ENCODE assay signal across 1 cellular context in the genomic region with DNA sequence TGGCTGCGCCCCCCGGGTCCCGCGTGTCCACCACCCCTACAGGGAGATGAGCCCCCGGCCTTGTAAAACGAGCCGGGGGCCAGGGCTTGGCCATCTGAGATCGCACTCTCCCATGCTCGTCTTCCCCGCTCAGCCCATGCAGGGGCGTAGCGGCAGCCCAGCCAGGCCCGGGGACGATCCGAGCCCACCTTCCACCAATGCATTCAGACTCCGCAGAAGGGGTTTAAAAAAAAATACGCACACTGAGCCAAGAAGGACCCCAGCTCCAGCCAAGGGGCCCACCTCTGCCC.
TF ChIP-seq lines count a peak whose summit lies in the region.

No MANE protein-coding gene starts in this region.

TF ChIP-seq in HepG2, 621 proteins besides CTCF, POLR2A, EP300 and RAD21 (continued from another document):
- TF ChIP-seq, protein P1, sequence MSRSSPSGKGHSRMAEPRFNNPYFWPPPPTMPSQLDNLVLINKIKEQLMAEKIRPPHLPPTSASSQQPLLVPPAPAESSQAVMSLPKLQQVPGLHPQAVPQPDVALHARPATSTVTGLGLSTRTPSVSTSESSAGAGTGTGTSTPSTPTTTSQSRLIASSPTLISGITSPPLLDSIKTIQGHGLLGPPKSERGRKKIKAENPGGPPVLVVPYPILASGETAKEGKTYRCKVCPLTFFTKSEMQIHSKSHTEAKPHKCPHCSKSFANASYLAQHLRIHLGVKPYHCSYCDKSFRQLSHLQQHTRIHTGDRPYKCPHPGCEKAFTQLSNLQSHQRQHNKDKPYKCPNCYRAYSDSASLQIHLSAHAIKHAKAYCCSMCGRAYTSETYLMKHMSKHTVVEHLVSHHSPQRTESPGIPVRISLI (CRISPR knock-in tag; IDR thresholded peaks at IDR 0.05; ENCODE audit: borderline replicate concordance), result no peak
- TF ChIP-seq ETV6 (CRISPR knock-in tag; conservative IDR thresholded peaks at IDR 0.05), result 0 out of 2 replicates have a peak, but pooled peaks have one; percentile 27
- no peak for TF ChIP-seq PHF5A (CRISPR knock-in tag; IDR thresholded peaks at IDR 0.05; ENCODE audit: low read depth, unreplicated experiment)
- no peak for TF ChIP-seq ZNF674 (CRISPR knock-in tag; IDR thresholded peaks at IDR 0.05; ENCODE audit: low read depth)
- TF ChIP-seq ZBTB20 (CRISPR knock-in tag; IDR thresholded peaks at IDR 0.05; ENCODE audit: borderline replicate concordance, low read depth), result no peak; the same call in 1 of the 2 replicates
- TF ChIP-seq AGO2 (optimal IDR thresholded peaks at IDR 0.05; ENCODE audit: low read depth, low read length), result peak; percentile 79
- TF ChIP-seq SIN3B (IDR thresholded peaks at IDR 0.05; ENCODE audit: low read length), result no peak
- TF ChIP-seq UBTF (CRISPR knock-in tag; IDR thresholded peaks at IDR 0.05), result no peak; the same call in 1 of the 2 replicates
- peak; percentile 70 for TF ChIP-seq ZNF687 (CRISPR knock-in tag; IDR thresholded peaks at IDR 0.05)
- 0 out of 2 replicates have a peak, but pooled peaks have one; percentile 10 for TF ChIP-seq ZMAT3 (CRISPR knock-in tag; conservative IDR thresholded peaks at IDR 0.05)
- TF ChIP-seq MTA1 (CRISPR knock-in tag; IDR thresholded peaks at IDR 0.05; ENCODE audit: borderline replicate concordance), result peak; percentile 88; the same call in 1 of the 2 replicates
- peak; percentile 50; the same call in 1 of the 2 replicates for TF ChIP-seq ATF7-NPFF (CRISPR knock-in tag; IDR thresholded peaks at IDR 0.05; ENCODE audit: low read depth)
- no peak for TF ChIP-seq TAF15 (IDR thresholded peaks at IDR 0.05; ENCODE audit: low read depth, low read length, poor library complexity, severe bottlenecking)
